20 cellular contexts compared by ENCODE assay signal in genomic region chr1:18723206-18723605, GRCh38.
"Had no signal": no experiment of that assay in that cellular context is flagged by ENCODE, and none has a peak within 500 bp of the region (broad histone marks: within the 10 kb centered on the region; RNA-seq: fewer than 3 reads in every experiment).

No MANE protein-coding gene starts in this region.

- H3K9me3 ChIP-seq: adrenal gland, ascending aorta, heart right ventricle, right lobe of liver, upper lobe of left lung, vagina had no signal

- H3K4me3 ChIP-seq: adrenal gland, ascending aorta, heart right ventricle, right lobe of liver, skin epidermis, upper lobe of left lung, vagina had no signal

- H3K27ac Mint-ChIP-seq: activated naive CD4-positive, alpha-beta T cell treated with anti-CD3 and anti-CD28 coated beads for 36 hours; activated naive CD8-positive, alpha-beta T cell treated with anti-CD3 and anti-CD28 coated beads for 36 hours; effector memory CD8-positive, alpha-beta T cell; naive thymus-derived CD4-positive, alpha-beta T cell; stimulated activated effector memory CD8-positive, alpha-beta T cell treated with anti-CD3 and anti-CD28 coated beads, Interleukin-12 subunit alpha, Interleukin-12 subunit beta, amount 100 ng/mL, for 72 hours; stimulated activated naive CD8-positive, alpha-beta T cell treated with anti-CD3 and anti-CD28 coated beads, Interleukin-15, amount 100 ng/mL, for 72 hours had no signal

- H3K36me3 ChIP-seq: adrenal gland, ascending aorta, brain microvascular endothelial cell, heart right ventricle, right lobe of liver, upper lobe of left lung, vagina had no signal

- H3K36me3 Mint-ChIP-seq: activated naive CD8-positive, alpha-beta T cell treated with anti-CD3 and anti-CD28 coated beads for 36 hours; naive thymus-derived CD4-positive, alpha-beta T cell; stimulated activated effector memory CD8-positive, alpha-beta T cell treated with anti-CD3 and anti-CD28 coated beads, Interleukin-12 subunit alpha, Interleukin-12 subunit beta, amount 100 ng/mL, for 72 hours had no signal

- H3K4me3 Mint-ChIP-seq: activated naive CD4-positive, alpha-beta T cell treated with anti-CD3 and anti-CD28 coated beads for 36 hours; activated naive CD8-positive, alpha-beta T cell treated with anti-CD3 and anti-CD28 coated beads for 36 hours; effector memory CD8-positive, alpha-beta T cell; naive thymus-derived CD4-positive, alpha-beta T cell; stimulated activated effector memory CD8-positive, alpha-beta T cell treated with anti-CD3 and anti-CD28 coated beads, Interleukin-12 subunit alpha, Interleukin-12 subunit beta, amount 100 ng/mL, for 72 hours; stimulated activated naive CD8-positive, alpha-beta T cell treated with anti-CD3 and anti-CD28 coated beads, Interleukin-15, amount 100 ng/mL, for 72 hours had no signal

- DNase-seq: activated CD4-positive, alpha-beta T cell treated with anti-CD3 and anti-CD28 coated beads for 4 hours; activated CD4-positive, alpha-beta T cell treated with anti-CD3 and anti-CD28 coated beads, Interleukin-2, amount 50 U/mL, for 4 hours; activated effector memory CD4-positive, alpha-beta T cell treated with Interleukin-2 at 50 U/mL for 16 hours; activated naive CD4-positive, alpha-beta T cell treated with anti-CD3 and anti-CD28 coated beads for 36 hours; activated naive CD8-positive, alpha-beta T cell treated with anti-CD3 and anti-CD28 coated beads for 36 hours; brain microvascular endothelial cell; cortex of kidney; effector memory CD8-positive, alpha-beta T cell; heart right ventricle; naive thymus-derived CD4-positive, alpha-beta T cell; right lobe of liver; stimulated activated CD4-positive, alpha-beta T cell treated with anti-CD3 and anti-CD28 coated beads, Interleukin-4, amount 100 ng/mL, for 24 hours; stimulated activated naive CD8-positive, alpha-beta T cell treated with anti-CD3 and anti-CD28 coated beads, Interleukin-15, amount 100 ng/mL, for 72 hours had no signal

- H3K4me1 ChIP-seq: adrenal gland, ascending aorta, heart right ventricle, right lobe of liver, upper lobe of left lung, vagina had no signal

- H3K9me3 Mint-ChIP-seq: activated naive CD4-positive, alpha-beta T cell treated with anti-CD3 and anti-CD28 coated beads for 36 hours; activated naive CD8-positive, alpha-beta T cell treated with anti-CD3 and anti-CD28 coated beads for 36 hours; effector memory CD8-positive, alpha-beta T cell; stimulated activated effector memory CD8-positive, alpha-beta T cell treated with anti-CD3 and anti-CD28 coated beads, Interleukin-12 subunit alpha, Interleukin-12 subunit beta, amount 100 ng/mL, for 72 hours; stimulated activated naive CD8-positive, alpha-beta T cell treated with anti-CD3 and anti-CD28 coated beads, Interleukin-15, amount 100 ng/mL, for 72 hours had no signal

- H3K27ac ChIP-seq: adrenal gland, ascending aorta, brain microvascular endothelial cell, heart right ventricle, right lobe of liver, skin epidermis, upper lobe of left lung, vagina, VCaP had no signal

- H3K27me3 ChIP-seq: ascending aorta, vagina had no signal

- H3K4me1 Mint-ChIP-seq: activated naive CD8-positive, alpha-beta T cell treated with anti-CD3 and anti-CD28 coated beads for 36 hours; stimulated activated naive CD8-positive, alpha-beta T cell treated with anti-CD3 and anti-CD28 coated beads, Interleukin-15, amount 100 ng/mL, for 72 hours had no signal
